20 cellular contexts compared by ENCODE assay signal in genomic region chr13:109214393-109214792, GRCh38.
DNase-seq lines count a peak whose midpoint lies in the region; ATAC-seq, FAIRE-seq and TF ChIP-seq lines count a peak whose summit lies in the region.
"Had no signal": no experiment of that assay in that cellular context is flagged by ENCODE, and none has a peak within 500 bp of the region (broad histone marks: within the 10 kb centered on the region; RNA-seq: fewer than 3 reads in every experiment).

No MANE protein-coding gene starts in this region.

- no peaks in the 10 kb centered on the region for H3K9me2 ChIP-seq in HCT116 (ENCODE audit: insufficient read depth)
- H3K9me2 ChIP-seq in GM23338 (ENCODE audit: insufficient read depth), result 0 out of 2 replicates have a peak, but pooled peaks cover 3% of the 10 kb centered on the region

- H3K9me3 Mint-ChIP-seq in CD4-positive, alpha-beta T cell, result no peaks in the 10 kb centered on the region
- H3K9me3 Mint-ChIP-seq in activated T-helper 1 cell treated with anti-CD3 and anti-CD28 coated beads, Interleukin-12 subunit alpha, Interleukin-12 subunit beta, Interleukin-2, Interleukin-4 antibody, amounts not matched to agents 30 ng/mL and 10 ng/mL and 1 ng/mL, durations not matched to agents 14 hours and 24 hours and 36 hours, result no peaks in the 10 kb centered on the region
- H3K9me3 Mint-ChIP-seq in GM23338, result no peaks in the 10 kb centered on the region; the same call in 2 of the 3 replicates
- H3K9me3 Mint-ChIP-seq: HFFc6 had no signal

- H3K36me3 Mint-ChIP-seq in CD4-positive, alpha-beta T cell (ENCODE audit: low read depth), result no peaks in the 10 kb centered on the region
- no peaks in the 10 kb centered on the region for H3K36me3 Mint-ChIP-seq in activated T-helper 1 cell treated with anti-CD3 and anti-CD28 coated beads, Interleukin-12 subunit alpha, Interleukin-12 subunit beta, Interleukin-2, Interleukin-4 antibody, amounts not matched to agents 30 ng/mL and 10 ng/mL and 1 ng/mL, durations not matched to agents 14 hours and 24 hours and 36 hours (ENCODE audit: low read depth)
- H3K36me3 Mint-ChIP-seq in GM23338 (ENCODE audit: low read depth), result no peaks in the 10 kb centered on the region
- H3K36me3 Mint-ChIP-seq: CD4-positive, CD25-positive, alpha-beta regulatory T cell had no signal

- H3K4me1 Mint-ChIP-seq in CD4-positive, alpha-beta T cell (ENCODE audit: low read depth), result no peaks in the 10 kb centered on the region
- H3K4me1 Mint-ChIP-seq in activated T-helper 1 cell treated with anti-CD3 and anti-CD28 coated beads, Interleukin-12 subunit alpha, Interleukin-12 subunit beta, Interleukin-2, Interleukin-4 antibody, amounts not matched to agents 30 ng/mL and 10 ng/mL and 1 ng/mL, durations not matched to agents 14 hours and 24 hours and 36 hours (ENCODE audit: low read depth), result no peaks in the 10 kb centered on the region
- no peaks in the 10 kb centered on the region; the same call in 2 of the 3 replicates for H3K4me1 Mint-ChIP-seq in GM23338
- H3K4me1 Mint-ChIP-seq: CD4-positive, CD25-positive, alpha-beta regulatory T cell had no signal

- no peak for TF ChIP-seq RAD21 in HCT116 (IDR thresholded peaks at IDR 0.05; ENCODE audit: low read depth)

- H3K36me3 ChIP-seq in HCT116 (ENCODE audit: control insufficient read depth in 1 of 2, insufficient read depth in 2 of 2, low read length in 2 of 2), result no peaks in the 10 kb centered on the region; a peak in 1 of 4 replicates
- H3K36me3 ChIP-seq in esophagus muscularis mucosa, result no peaks in the 10 kb centered on the region
- no peaks in the 10 kb centered on the region for H3K36me3 ChIP-seq in keratinocyte (ENCODE audit: control insufficient read depth in 2 of 2, extremely low read depth in 1 of 2, insufficient read depth in 2 of 2, low read length in 2 of 2)
- no peaks in the 10 kb centered on the region for H3K36me3 ChIP-seq in GM23338 (ENCODE audit: insufficient read depth)
- H3K36me3 ChIP-seq: BLaER1 treated with 17β-estradiol and CSF1 and Interleukin-3, amounts not matched to agents 10 nM and 100 nM; HAP-1 had no signal

- peak; percentile 14 for DNase-seq in EH (ENCODE audit: low read depth)
- DNase-seq in HCT116 (ENCODE audit: low read depth, low spot score), result no peak
- no peak for DNase-seq in esophagus muscularis mucosa (ENCODE audit: extremely low spot score)
- DNase-seq in keratinocyte (ENCODE audit: low read depth, low spot score), result no peak
- no peak for DNase-seq in CD4-positive, alpha-beta T cell
- DNase-seq in activated T-helper 1 cell treated with anti-CD3 and anti-CD28 coated beads, Interleukin-12 subunit alpha, Interleukin-12 subunit beta, Interleukin-2, Interleukin-4 antibody, amounts not matched to agents 30 ng/mL and 10 ng/mL and 1 ng/mL, durations not matched to agents 14 hours and 24 hours and 36 hours (ENCODE audit: low spot score), result no peak
- DNase-seq in GM23338 (ENCODE audit: low spot score), result no peak
- no peak for DNase-seq in stimulated activated naive CD4-positive, alpha-beta T cell treated with Interleukin-2 at 50 U/mL for 16 hours (lab: John Stamatoyannopoulos, UW)
- DNase-seq: ACHN; CD4-positive, CD25-positive, alpha-beta regulatory T cell; DMS153; DMS79 treated with DMSO at 0.1 percent for 48 hours; GF-D8; HFFc6 had no signal

- no peak overlapping the region for H2AFZ ChIP-seq in HCT116 (ENCODE audit: low read depth, low read length, poor library complexity, severe bottlenecking)
- H2AFZ ChIP-seq in keratinocyte (ENCODE audit: control insufficient read depth, low read length), result no peak overlapping the region
- H2AFZ ChIP-seq in GM23338, result no peak overlapping the region; the same call in 1 of the 2 replicates

- H3K79me2 ChIP-seq in HCT116 (ENCODE audit: insufficient read depth, low read length) (no peaks in the 10 kb centered on the region), keratinocyte (ENCODE audit: control insufficient read depth, insufficient read depth, low read length) (no peaks in the 10 kb centered on the region), GM23338 (replicated peaks; ENCODE audit: insufficient read depth) (no peaks in the 10 kb centered on the region)

- H3K4me3 ChIP-seq in HCT116 (replicated peaks in 1 of 2; ENCODE audit: low read depth in 1 of 2, low read length in 2 of 2) (no peak overlapping the region), esophagus muscularis mucosa (no peak overlapping the region), keratinocyte (ENCODE audit: control insufficient read depth in 2 of 3, extremely low read depth in 1 of 3, insufficient read depth in 2 of 3, low read depth in 1 of 3, low read length in 3 of 3) (no peak overlapping the region), GM23338 (no peak overlapping the region)
- H3K4me3 ChIP-seq: BLaER1 treated with 17β-estradiol and CSF1 and Interleukin-3, amounts not matched to agents 10 nM and 100 nM; HAP-1; K562 had no signal

- H3K27me3 ChIP-seq in HCT116 (ENCODE audit: insufficient read depth, low read length) (no peaks in the 10 kb centered on the region), esophagus muscularis mucosa (no peaks in the 10 kb centered on the region), keratinocyte (ENCODE audit: control insufficient read depth, extremely low read depth, insufficient read depth, low read length) (no peaks in the 10 kb centered on the region), GM23338 (ENCODE audit: insufficient read depth) (no peaks in the 10 kb centered on the region)
- H3K27me3 ChIP-seq in CD4-positive, alpha-beta T cell (ENCODE audit: control insufficient read depth, insufficient read depth, low read length), result no peaks in the 10 kb centered on the region
- H3K27me3 ChIP-seq: BLaER1 treated with 17β-estradiol and CSF1 and Interleukin-3, amounts not matched to agents 10 nM and 100 nM had no signal

- H3K9ac ChIP-seq in HCT116 (ENCODE audit: low read length) (0 out of 2 replicates have a peak overlapping the region, but pooled peaks have one; percentile 6), keratinocyte (ENCODE audit: control insufficient read depth, extremely low read depth, insufficient read depth, low read length) (no peak overlapping the region)
- H3K9ac ChIP-seq: BLaER1 treated with 17β-estradiol and CSF1 and Interleukin-3, amounts not matched to agents 10 nM and 100 nM had no signal

- ATAC-seq in HCT116 (no peak), GM23338 (no peak)
- ATAC-seq in CD4-positive, alpha-beta T cell (ENCODE audit: poor library complexity), result no peak
- ATAC-seq: HepG2, K562 had no signal

- 78% methylated on average over 2 of the region's 2 CpGs for WGBS in esophagus muscularis mucosa

- peak; percentile 13 for FAIRE-seq in keratinocyte (lab: Jason Lieb, UNC)
- FAIRE-seq: GM19239, HepG2, HTR-8/SVneo, K562 had no signal

- TF ChIP-seq CTCF in HCT116 (IDR thresholded peaks at IDR 0.05 in 2 of 3, conservative IDR thresholded peaks at IDR 0.05 in 1 of 3; ENCODE audit: borderline replicate concordance in 1 of 3, insufficient read depth in 1 of 3, low read depth in 2 of 3, low read length in 2 of 3) (no peak), esophagus muscularis mucosa (IDR thresholded peaks at IDR 0.05) (no peak), keratinocyte (optimal IDR thresholded peaks at IDR 0.05 in 1 of 3, IDR thresholded peaks at IDR 0.05 in 1 of 3, conservative IDR thresholded peaks at IDR 0.05 in 1 of 3; ENCODE audit: extremely low read depth in 1 of 3, insufficient read depth in 2 of 3, low read length in 3 of 3) (no peak), GM23338 (conservative IDR thresholded peaks at IDR 0.05; ENCODE audit: low read depth in 2 of 2) (no peak)
- TF ChIP-seq CTCF in CD4-positive, alpha-beta T cell (IDR thresholded peaks at IDR 0.05), result no peak

- no peak overlapping the region for H3K27ac Mint-ChIP-seq in CD4-positive, alpha-beta T cell
- H3K27ac Mint-ChIP-seq in activated T-helper 1 cell treated with anti-CD3 and anti-CD28 coated beads, Interleukin-12 subunit alpha, Interleukin-12 subunit beta, Interleukin-2, Interleukin-4 antibody, amounts not matched to agents 30 ng/mL and 10 ng/mL and 1 ng/mL, durations not matched to agents 14 hours and 24 hours and 36 hours, result no peak overlapping the region
- H3K27ac Mint-ChIP-seq in GM23338, result no peak overlapping the region
- H3K27ac Mint-ChIP-seq: CD4-positive, CD25-positive, alpha-beta regulatory T cell; HFFc6 had no signal

- no peaks in the 10 kb centered on the region for H3K27me3 Mint-ChIP-seq in CD4-positive, alpha-beta T cell
- no peaks in the 10 kb centered on the region for H3K27me3 Mint-ChIP-seq in activated T-helper 1 cell treated with anti-CD3 and anti-CD28 coated beads, Interleukin-12 subunit alpha, Interleukin-12 subunit beta, Interleukin-2, Interleukin-4 antibody, amounts not matched to agents 30 ng/mL and 10 ng/mL and 1 ng/mL, durations not matched to agents 14 hours and 24 hours and 36 hours (ENCODE audit: insufficient read depth)
- no peaks in the 10 kb centered on the region for H3K27me3 Mint-ChIP-seq in GM23338 (ENCODE audit: insufficient read depth, low read depth, poor library complexity)
- H3K27me3 Mint-ChIP-seq: CD4-positive, CD25-positive, alpha-beta regulatory T cell had no signal

- TF ChIP-seq POLR2A in HCT116 (IDR thresholded peaks at IDR 0.05; ENCODE audit: borderline replicate concordance, extremely low read depth, insufficient read depth, insufficient read length), result no peak
- no peak for TF ChIP-seq POLR2A in esophagus muscularis mucosa (IDR thresholded peaks at IDR 0.05; ENCODE audit: low read depth)

- CTCF ChIA-PET in HCT116 (lab: Charles Lee), result no interaction called here
- CTCF ChIA-PET in CD4-positive, alpha-beta T cell (lab: Charles Lee), result no interaction called here

- H3K4me1 ChIP-seq in HCT116 (ENCODE audit: control insufficient read depth in 1 of 2, insufficient read depth in 2 of 2, low read length in 2 of 2) (peaks cover 24 to 62% of the 10 kb centered on the region in 2 experiments), esophagus muscularis mucosa (peaks cover 0 to 4% (median 0%) of the 10 kb centered on the region in 4 donors), keratinocyte (ENCODE audit: control insufficient read depth, extremely low read depth, insufficient read depth, low read length) (peaks cover 13% of the 10 kb centered on the region), GM23338 (ENCODE audit: insufficient read depth) (no peaks in the 10 kb centered on the region)
- H3K4me1 ChIP-seq: HAP-1 had no signal

- no peaks in the 10 kb centered on the region for H3K9me1 ChIP-seq in keratinocyte (ENCODE audit: control insufficient read depth, extremely low read depth, insufficient read depth, low read length)

- no TSS peak for BruUV-seq in HCT116 (replicated peaks; lab: Mats Ljungman, UMichigan)

- H3K9me3 ChIP-seq in HCT116 (ENCODE audit: control insufficient read depth in 1 of 2, insufficient read depth in 1 of 2, low read depth in 1 of 2, low read length in 2 of 2) (no peaks in the 10 kb centered on the region), esophagus muscularis mucosa (peaks cover 0 to 3% (median 0%) of the 10 kb centered on the region in 4 donors), keratinocyte (ENCODE audit: control insufficient read depth, low read depth, low read length) (no peaks in the 10 kb centered on the region)
- H3K9me3 ChIP-seq in CD4-positive, alpha-beta T cell (ENCODE audit: control insufficient read depth, low read length), result no peaks in the 10 kb centered on the region
- H3K9me3 ChIP-seq: BLaER1 treated with 17β-estradiol and CSF1 and Interleukin-3, amounts not matched to agents 10 nM and 100 nM; HAP-1 had no signal

- peak overlapping the region; percentile 65 for H3K4me2 ChIP-seq in HCT116 (ENCODE audit: low read length)
- H3K4me2 ChIP-seq in keratinocyte (ENCODE audit: control insufficient read depth, extremely low read depth, insufficient read depth, low read depth, low read length), result no peak overlapping the region
- no peak overlapping the region for H3K4me2 ChIP-seq in GM23338

- H4K20me1 ChIP-seq in HCT116 (ENCODE audit: insufficient read depth), result no peaks in the 10 kb centered on the region
- no peaks in the 10 kb centered on the region for H4K20me1 ChIP-seq in keratinocyte (ENCODE audit: control insufficient read depth, extremely low read depth, insufficient read depth, low read length)
- H4K20me1 ChIP-seq in GM23338 (replicated peaks; ENCODE audit: insufficient read depth), result no peaks in the 10 kb centered on the region
- H4K20me1 ChIP-seq: BLaER1 treated with 17β-estradiol and CSF1 and Interleukin-3, amounts not matched to agents 10 nM and 100 nM had no signal

- POLR2A ChIA-PET in HCT116 (lab: Charles Lee), result no interaction called here
- POLR2A ChIA-PET in CD4-positive, alpha-beta T cell (lab: Charles Lee), result no interaction called here

- RAD21 ChIA-PET in HCT116 (lab: Charles Lee; ENCODE audit: low non-redundant PET in 1 of 2, low total read pairs in 2 of 2, uncharacterized antibody in 2 of 2, unreplicated experiment in 2 of 2), result interaction anchor here (0.6 to 0.7 kb wide), 2 partner anchors 17 to 447 kb away, joined by 6 to 7 read pairs; no protein-coding TSS in a partner anchor

- dilution Hi-C loops in keratinocyte (cut with MboI; ENCODE audit: extremely low pct_ligation_motif_present, low sequenced_read_pairs), result no loop called here

- H3K4me3 Mint-ChIP-seq in CD4-positive, alpha-beta T cell, result no peak overlapping the region
- no peak overlapping the region for H3K4me3 Mint-ChIP-seq in activated T-helper 1 cell treated with anti-CD3 and anti-CD28 coated beads, Interleukin-12 subunit alpha, Interleukin-12 subunit beta, Interleukin-2, Interleukin-4 antibody, amounts not matched to agents 30 ng/mL and 10 ng/mL and 1 ng/mL, durations not matched to agents 14 hours and 24 hours and 36 hours
- H3K4me3 Mint-ChIP-seq in GM23338, result no peak overlapping the region
- H3K4me3 Mint-ChIP-seq: CD4-positive, CD25-positive, alpha-beta regulatory T cell; HFFc6 had no signal

- H3K27ac ChIP-seq in HCT116 (ENCODE audit: low read depth, low read length) (no peak overlapping the region), esophagus muscularis mucosa (replicated peaks in 1 of 4) (peak overlapping the region in 3 of 4 donors; percentile 7 to 55 (median 32)), keratinocyte (ENCODE audit: control insufficient read depth, insufficient read depth, low read length) (no peak overlapping the region), GM23338 (ENCODE audit: low read depth) (no peak overlapping the region)
- H3K27ac ChIP-seq in CD4-positive, alpha-beta T cell (ENCODE audit: low read depth, low read length), result no peak overlapping the region
- H3K27ac ChIP-seq: BLaER1 treated with 17β-estradiol and CSF1 and Interleukin-3, amounts not matched to agents 10 nM and 100 nM had no signal

- intact Hi-C loops in HCT116 (cut with micrococcal nuclease), result loop anchor here (5.0 kb wide), 1 partner anchor 57 kb away; no protein-coding TSS in a partner anchor
- intact Hi-C loops in esophagus muscularis mucosa (cut with DNase I), result no loop called here
- intact Hi-C loops in CD4-positive, alpha-beta T cell (cut with DNase I, micrococcal nuclease), result no loop called here
- intact Hi-C loops in activated T-helper 1 cell treated with anti-CD3 and anti-CD28 coated beads, Interleukin-12 subunit alpha, Interleukin-12 subunit beta, Interleukin-2, Interleukin-4 antibody, amounts not matched to agents 30 ng/mL and 10 ng/mL and 1 ng/mL, durations not matched to agents 14 hours and 24 hours and 36 hours (cut with micrococcal nuclease), result no loop called here

- no peaks in the 10 kb centered on the region for H3F3A ChIP-seq in GM23338 (replicated peaks; ENCODE audit: low read depth)

- TF ChIP-seq EP300 in esophagus muscularis mucosa (IDR thresholded peaks at IDR 0.05), result no peak

Comparison
In these comparisons a context has a peak if more than half of its experiments do, and no peak if none do; other contexts are left out.
1. H3K27ac ChIP-seq: peak in esophagus muscularis mucosa (3 of 4); none in HCT116 (single experiment), keratinocyte (single experiment), CD4-positive, alpha-beta T cell (single experiment) and GM23338 (single experiment).